ENCODE assay signal across 16 cellular contexts in genomic region chr6:72820906-72821305, GRCh38.
"Had no signal": no experiment of that assay in that cellular context is flagged by ENCODE, and none has a peak within 500 bp of the region (broad histone marks: within the 10 kb centered on the region; RNA-seq: fewer than 3 reads in every experiment).

No MANE protein-coding gene starts in this region.

- H3K4me1 ChIP-seq: adrenal gland, esophagus muscularis mucosa, right lobe of liver, thyroid gland had no signal

- H3K4me3 ChIP-seq: adrenal gland, esophagus muscularis mucosa, ovary, right lobe of liver, thyroid gland had no signal

- H3K27me3 ChIP-seq: adrenal gland, esophagus muscularis mucosa, ovary, right lobe of liver, thyroid gland had no signal

- DNase-seq: activated CD4-positive, alpha-beta T cell treated with anti-CD3 and anti-CD28 coated beads, Interleukin-2, amount 50 U/mL, for 4 hours; activated gamma-delta T cell; activated T-cell treated with anti-CD3 and anti-CD28 coated beads, Interleukin-2, amount 50 U/mL, for 72 hours; adrenal gland; effector CD8-positive, alpha-beta T cell; left cardiac atrium; mesendoderm; naive thymus-derived CD4-positive, alpha-beta T cell; ovary; right lobe of liver; stimulated activated CD4-positive, alpha-beta T cell treated with anti-CD3 and anti-CD28 coated beads, Interleukin-1b, Interleukin-23, amount 100 ng/mL, for 48 hours; stimulated activated CD8-positive, alpha-beta memory T cell treated with anti-CD3 and anti-CD28 coated beads, Interleukin-4, amount 100 ng/mL, for 48 hours; stimulated activated naive CD4-positive, alpha-beta T cell; thyroid gland had no signal

- H3K9me3 ChIP-seq: adrenal gland, esophagus muscularis mucosa, ovary, right lobe of liver, thyroid gland had no signal

- H3K27ac ChIP-seq: adrenal gland, esophagus muscularis mucosa, ovary, right lobe of liver, thyroid gland had no signal

- ATAC-seq: activated naive CD4-positive, alpha-beta T cell treated with anti-CD3 and anti-CD28 coated beads, Interleukin-2, amount 50 U/mL, for 72 hours; activated T-cell treated with anti-CD3 and anti-CD28 coated beads, Interleukin-2, amount 50 U/mL, for 72 hours; left cardiac atrium; naive thymus-derived CD4-positive, alpha-beta T cell; right lobe of liver had no signal

- H3K36me3 ChIP-seq: adrenal gland, esophagus muscularis mucosa, ovary, right lobe of liver, thyroid gland had no signal
